27 cellular contexts compared by ENCODE assay signal in the genomic region with DNA sequence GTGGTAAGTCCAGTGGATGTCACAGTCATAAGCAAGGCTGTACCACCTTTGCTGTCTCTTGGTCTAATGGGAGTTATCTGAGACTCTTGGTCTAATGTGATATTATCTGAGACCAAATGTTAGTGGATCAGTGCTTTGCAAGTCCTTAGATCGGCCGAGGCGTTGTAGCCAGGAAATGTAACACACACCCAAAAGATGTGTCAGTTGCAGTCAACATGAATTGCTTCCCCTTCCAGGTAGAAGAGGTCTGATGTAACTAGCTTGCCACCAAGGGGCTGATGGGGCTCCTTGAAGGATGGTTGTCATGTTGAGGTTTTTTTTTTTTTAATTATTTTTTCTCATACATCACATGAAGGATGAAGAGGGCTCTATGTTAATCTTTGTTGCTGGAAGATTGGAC. TPM values are rescaled to one million over a fixed set of nuclear protein-coding genes. Genes with fewer than 3 reads are reported as not detected.
"Had no signal": no experiment of that assay in that cellular context is flagged by ENCODE, and none has a peak within 500 bp of the region (broad histone marks: within the 10 kb centered on the region; RNA-seq: fewer than 3 reads in every experiment).

No MANE protein-coding gene starts in this region.

- H3K27me3 ChIP-seq: ascending aorta, dorsolateral prefrontal cortex, gastrocnemius medialis had no signal

- DNase-seq: activated B cell treated with CpG ODN at 0.5 μM for 24 hours; activated CD4-positive, alpha-beta T cell treated with anti-CD3 and anti-CD28 coated beads for 48 hours; activated CD4-positive, alpha-beta T cell treated with anti-CD3 and anti-CD28 coated beads, Interleukin-2, amount 50 U/mL, for 1 hour; activated CD4-positive, alpha-beta T cell treated with anti-CD3 and anti-CD28 coated beads, Interleukin-2, amount 50 U/mL, for 48 hours; activated CD8-positive, alpha-beta memory T cell treated with anti-CD3 and anti-CD28 coated beads for 24 hours; activated CD8-positive, alpha-beta T cell treated with anti-CD3 and anti-CD28 coated beads for 36 hours; activated effector memory CD4-positive, alpha-beta T cell treated with anti-CD3 and anti-CD28 coated beads, Interleukin-2, amount 50 U/mL, for 16 hours; activated naive CD4-positive, alpha-beta T cell treated with anti-CD3 and anti-CD28 coated beads for 36 hours; activated naive CD8-positive, alpha-beta T cell treated with anti-CD3 and anti-CD28 coated beads, Interleukin-2, amount 10 ng/mL, durations not matched to agents 7 days and 5 days; activated T-cell treated with anti-CD3 and anti-CD28 coated beads, Interleukin-2, amount 50 U/mL, for 4 hours; dorsolateral prefrontal cortex; effector memory CD4-positive, alpha-beta T cell; endodermal cell; glutamatergic neuron; T-helper 17 cell; WERI-Rb-1 had no signal

- H3K4me3 ChIP-seq: ascending aorta, coronary artery, dorsolateral prefrontal cortex, gastrocnemius medialis, heart left ventricle had no signal

- H3K4me1 ChIP-seq: foreskin keratinocyte had no signal

- H3K36me3 ChIP-seq: ascending aorta, gastrocnemius medialis, heart left ventricle, WERI-Rb-1 had no signal

- H3K9me3 ChIP-seq: ascending aorta, gastrocnemius medialis, heart left ventricle had no signal

- ATAC-seq: activated CD4-positive, CD25-positive, alpha-beta regulatory T cell treated with anti-CD3 and anti-CD28 coated beads, Interleukin-2, amount 50 U/mL, for 24 hours; activated CD8-positive, alpha-beta T cell treated with anti-CD3 and anti-CD28 coated beads for 36 hours; activated naive CD4-positive, alpha-beta T cell treated with anti-CD3 and anti-CD28 coated beads, Interleukin-2, amount 50 U/mL, for 72 hours; activated T-cell treated with anti-CD3 and anti-CD28 coated beads, Interleukin-2, amount 50 U/mL, for 4 hours; esophagus mucosa; T-helper 17 cell had no signal

- H3K27ac ChIP-seq: ascending aorta, dorsolateral prefrontal cortex, foreskin keratinocyte, gastrocnemius medialis, heart left ventricle, WERI-Rb-1 had no signal

RNA-seq across cellular contexts. Expression of gene TMEM40, which starts 49.7 kb away (rescaled TPM):
- total RNA-seq: activated B cell treated with CpG ODN at 0.5 μM for 24 hours; activated CD8-positive, alpha-beta T cell treated with anti-CD3 and anti-CD28 coated beads for 36 hours; activated naive CD4-positive, alpha-beta T cell treated with anti-CD3 and anti-CD28 coated beads for 36 hours; activated naive CD4-positive, alpha-beta T cell treated with anti-CD3 and anti-CD28 coated beads, Interleukin-2, amount 50 U/mL, for 72 hours; activated naive CD8-positive, alpha-beta T cell treated with anti-CD3 and anti-CD28 coated beads, Interleukin-2, amount 10 ng/mL, durations not matched to agents 7 days and 5 days; activated T-cell treated with anti-CD3 and anti-CD28 coated beads, Interleukin-2, amount 50 U/mL, for 4 hours; activated T-helper 1 cell treated with anti-CD3 and anti-CD28 coated beads, Interleukin-12 subunit alpha, Interleukin-12 subunit beta, Interleukin-2, Interleukin-4 antibody, amounts not matched to agents 30 ng/mL and 10 ng/mL and 1 ng/mL, durations not matched to agents 14 hours and 24 hours and 36 hours; activated T-helper 2 cell treated with anti-CD3 and anti-CD28 coated beads, Interferon-gamma antibody, Interleukin-2, Interleukin-4, amounts not matched to agents 10 μg/mL and 5 μg/mL and 100 μg/mL, durations not matched to agents 14 hours and 24 hours and 36 hours; ascending aorta; cerebellum; endodermal cell had no signal
